Comparison of ENCODE assay signal across 20 cellular contexts in the genomic region with DNA sequence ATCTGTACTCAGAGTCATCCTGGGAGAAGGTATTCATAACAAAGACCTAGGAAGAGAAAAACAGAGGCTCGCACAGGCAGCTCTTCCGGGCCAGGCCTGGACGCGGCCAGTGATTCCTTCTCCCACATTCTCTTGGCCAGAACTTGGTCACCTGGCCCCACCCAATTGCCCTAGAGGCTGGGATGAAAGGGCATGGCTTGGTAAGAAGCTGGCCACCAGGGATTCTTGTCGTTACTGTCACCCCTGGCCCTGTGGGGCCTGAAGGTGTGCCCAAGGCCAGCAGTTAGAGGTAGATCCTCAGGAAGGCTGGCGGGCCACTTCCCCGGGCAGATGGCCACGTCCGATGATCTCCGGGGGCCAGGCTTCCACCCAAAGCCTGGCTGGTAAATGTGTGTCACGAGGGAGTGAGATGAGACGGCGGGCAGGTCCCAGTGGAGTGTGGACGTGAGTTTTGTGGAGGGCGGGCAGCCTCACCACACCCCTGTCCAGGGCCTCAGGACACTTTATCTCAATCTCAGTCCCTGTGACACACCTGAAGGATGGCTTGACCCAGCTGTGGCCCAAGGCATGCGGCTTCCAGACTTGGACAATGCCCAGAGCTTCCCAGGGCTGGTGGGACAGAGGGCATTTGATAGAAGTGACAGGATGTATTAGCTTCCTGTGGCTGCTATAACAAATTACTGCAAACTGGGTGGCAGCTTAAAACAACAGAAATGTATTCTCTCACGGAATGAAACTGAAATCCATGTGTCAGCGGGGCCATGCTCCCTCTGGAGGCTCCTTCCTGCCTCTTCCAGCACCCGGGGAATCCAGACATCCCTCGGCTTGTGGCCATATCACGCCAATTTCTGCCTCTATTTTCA.
DNase-seq lines count a peak whose midpoint lies in the region; ATAC-seq and TF ChIP-seq lines count a peak whose summit lies in the region.
"Had no signal": no experiment of that assay in that cellular context is flagged by ENCODE, and none has a peak within 500 bp of the region (broad histone marks: within the 10 kb centered on the region; RNA-seq: fewer than 3 reads in every experiment).

No MANE protein-coding gene starts in this region.

- no peaks in the 10 kb centered on the region for H3K9me2 ChIP-seq in GM23338 (ENCODE audit: insufficient read depth)

- H3K4me1 Mint-ChIP-seq in GM23338 (peaks cover 20% of the 10 kb centered on the region), glutamatergic neuron (ENCODE audit: low read depth, unreplicated experiment) (peaks cover 38% of the 10 kb centered on the region), progenitor cell of endocrine pancreas (ENCODE audit: low read depth) (peaks cover 14% of the 10 kb centered on the region)

- no peak overlapping the region for H3K18ac ChIP-seq in mesendoderm (ENCODE audit: low read length)

- H3K79me1 ChIP-seq in mesendoderm (ENCODE audit: low read length): no peaks in the 10 kb centered on the region

- no peaks in the 10 kb centered on the region for H3K9me3 Mint-ChIP-seq in GM23338
- H3K9me3 Mint-ChIP-seq in glutamatergic neuron (ENCODE audit: unreplicated experiment): peaks cover 28% of the 10 kb centered on the region
- H3K9me3 Mint-ChIP-seq in progenitor cell of endocrine pancreas (ENCODE audit: low read depth): no peaks in the 10 kb centered on the region
- H3K9me3 Mint-ChIP-seq: activated T-cell treated with anti-CD3 and anti-CD28 coated beads, Interleukin-2, amount 50 U/mL, for 4 hours; effector memory CD8-positive, alpha-beta T cell had no signal

- TF ChIP-seq POLR2A in GM18505 (IDR thresholded peaks at IDR 0.05; ENCODE audit: borderline replicate concordance, extremely low read depth, insufficient read depth, insufficient read length): no peak

- H4K5ac ChIP-seq in mesendoderm (ENCODE audit: low read length): no peak overlapping the region

- no peaks in the 10 kb centered on the region for H4K20me1 ChIP-seq in GM23338 (replicated peaks; ENCODE audit: insufficient read depth)

- H2BK15ac ChIP-seq in mesendoderm (replicated peaks; ENCODE audit: low read depth): no peak overlapping the region

- H3K79me2 ChIP-seq in GM23338 (replicated peaks; ENCODE audit: insufficient read depth): no peaks in the 10 kb centered on the region
- no peaks in the 10 kb centered on the region for H3K79me2 ChIP-seq in mesendoderm (ENCODE audit: control insufficient read depth, insufficient read depth, low read length)

- no peak overlapping the region for H2AFZ ChIP-seq in GM23338

- 0 out of 3 replicates have a peak, but pooled peaks have one; percentile 11 for ATAC-seq in GM23338
- ATAC-seq in GM21576 (IDR thresholded peaks at IDR 0.05; ENCODE audit: unreplicated experiment): no peak
- no peak for ATAC-seq in GM18505 (IDR thresholded peaks at IDR 0.05; ENCODE audit: unreplicated experiment)
- ATAC-seq: activated T-cell treated with anti-CD3 and anti-CD28 coated beads, Interleukin-2, amount 50 U/mL, for 4 hours; effector memory CD8-positive, alpha-beta T cell; left lung had no signal

- H3K23ac ChIP-seq in mesendoderm (ENCODE audit: low read length): no peak overlapping the region

- H3K4me3 Mint-ChIP-seq in GM23338: no peak overlapping the region
- H3K4me3 Mint-ChIP-seq in glutamatergic neuron (ENCODE audit: unreplicated experiment): peak overlapping the region; percentile 50
- H3K4me3 Mint-ChIP-seq in progenitor cell of endocrine pancreas (ENCODE audit: low read depth): no peak overlapping the region
- H3K4me3 Mint-ChIP-seq: activated naive CD8-positive, alpha-beta T cell; activated T-cell treated with anti-CD3 and anti-CD28 coated beads, Interleukin-2, amount 50 U/mL, for 4 hours; CD14-positive monocyte; effector memory CD8-positive, alpha-beta T cell had no signal

- H3K4ac ChIP-seq in mesendoderm (ENCODE audit: low read depth, low read length): no peak overlapping the region

- H3K36me3 Mint-ChIP-seq in GM23338 (ENCODE audit: low read depth) (no peaks in the 10 kb centered on the region), glutamatergic neuron (ENCODE audit: unreplicated experiment) (no peaks in the 10 kb centered on the region), progenitor cell of endocrine pancreas (ENCODE audit: insufficient read depth) (no peaks in the 10 kb centered on the region)
- H3K36me3 Mint-ChIP-seq: activated naive CD8-positive, alpha-beta T cell had no signal

- no peak overlapping the region for H2BK5ac ChIP-seq in mesendoderm (ENCODE audit: low read length)

- H3K27me3 ChIP-seq in GM23338 (ENCODE audit: insufficient read depth): no peaks in the 10 kb centered on the region
- no peaks in the 10 kb centered on the region for H3K27me3 ChIP-seq in mesendoderm (ENCODE audit: insufficient read depth, low read length, poor library complexity)
- H3K27me3 ChIP-seq: left lung, testis had no signal

- H3F3A ChIP-seq in GM23338 (replicated peaks; ENCODE audit: low read depth): 0 out of 2 replicates have a peak, but pooled peaks cover 11% of the 10 kb centered on the region

- TF ChIP-seq CTCF in GM23338 (conservative IDR thresholded peaks at IDR 0.05; ENCODE audit: low read depth in 2 of 2) (peak; percentile 23 to 41; a peak in 3 of 4 replicates), astrocyte of the spinal cord (IDR thresholded peaks at IDR 0.05; ENCODE audit: low read depth, low read length) (peak; percentile 32), glutamatergic neuron (IDR thresholded peaks at IDR 0.05; ENCODE audit: partially characterized antibody, unreplicated experiment) (no peak), progenitor cell of endocrine pancreas (IDR thresholded peaks at IDR 0.05; ENCODE audit: unreplicated experiment) (peak; percentile 29)

- H3K4me1 ChIP-seq in GM23338 (ENCODE audit: insufficient read depth): peaks cover 12% of the 10 kb centered on the region; the same call in 1 of the 2 replicates
- H3K4me1 ChIP-seq in mesendoderm (ENCODE audit: control insufficient read depth, low read depth, low read length): no peaks in the 10 kb centered on the region

- H3K56ac ChIP-seq in mesendoderm (ENCODE audit: low read length): no peak overlapping the region

- H3K27ac Mint-ChIP-seq in GM23338 (no peak overlapping the region), glutamatergic neuron (ENCODE audit: unreplicated experiment) (peak overlapping the region; percentile 67), progenitor cell of endocrine pancreas (no peak overlapping the region)
- H3K27ac Mint-ChIP-seq: activated naive CD8-positive, alpha-beta T cell; CD14-positive monocyte had no signal

- H3K27ac ChIP-seq in GM23338 (ENCODE audit: low read depth): no peak overlapping the region
- H3K27ac ChIP-seq in mesendoderm (ENCODE audit: low read depth, low read length): no peak overlapping the region
- H3K27ac ChIP-seq: prostate gland, testis had no signal

- no peak overlapping the region for H3K4me3 ChIP-seq in GM23338
- H3K4me3 ChIP-seq in astrocyte of the spinal cord (ENCODE audit: low read depth, low read length): no peak overlapping the region
- H3K4me3 ChIP-seq in mesendoderm (ENCODE audit: low read length): no peak overlapping the region
- H3K4me3 ChIP-seq: left lung, prostate gland, testis had no signal

- no peak overlapping the region for H2AK5ac ChIP-seq in mesendoderm (ENCODE audit: low read length)

- DNase-seq in GM23338 (ENCODE audit: low spot score) (no peak), astrocyte of the spinal cord (ENCODE audit: low read depth, low spot score) (no peak), glutamatergic neuron (no peak), progenitor cell of endocrine pancreas (ENCODE audit: low spot score, unreplicated experiment) (no peak), mesendoderm (no peak)
- DNase-seq: activated CD4-positive, alpha-beta T cell treated with anti-CD3 and anti-CD28 coated beads, Interleukin-2, amount 50 U/mL, for 48 hours; activated T-cell treated with anti-CD3 and anti-CD28 coated beads, Interleukin-2, amount 50 U/mL, for 4 hours; DMS53; effector memory CD8-positive, alpha-beta T cell; foreskin melanocyte; NCI-H1694; NK-92 treated with Interleukin-12 subunit alpha and Interleukin-12 subunit beta, amount 100 ng/mL, for 24 hours; RPMI8226; testis had no signal

- no peak overlapping the region for H4K8ac ChIP-seq in mesendoderm (ENCODE audit: low read depth, low read length)

- in situ Hi-C loops in astrocyte of the spinal cord (cut with HindIII; ENCODE audit: low sequenced_read_pairs): no loop called here

- H3K9ac ChIP-seq in mesendoderm (ENCODE audit: low read length): no peak overlapping the region

- WGBS in mesendoderm (ENCODE audit: extremely low coverage, insufficient coverage, low lambda C conversion rate): no CpG with 5 or more reads among the region's 21 CpGs

- H3K27me3 Mint-ChIP-seq in GM23338 (ENCODE audit: insufficient read depth, low read depth, poor library complexity) (peaks cover 11% of the 10 kb centered on the region), glutamatergic neuron (ENCODE audit: unreplicated experiment) (peaks cover 14% of the 10 kb centered on the region), progenitor cell of endocrine pancreas (peaks cover 3% of the 10 kb centered on the region)
- H3K27me3 Mint-ChIP-seq: activated naive CD8-positive, alpha-beta T cell; effector memory CD8-positive, alpha-beta T cell had no signal

- H3K4me2 ChIP-seq in GM23338: no peak overlapping the region
- no peak overlapping the region for H3K4me2 ChIP-seq in mesendoderm (ENCODE audit: low read length)

- H3K36me3 ChIP-seq in GM23338 (ENCODE audit: insufficient read depth): no peaks in the 10 kb centered on the region
- no peaks in the 10 kb centered on the region for H3K36me3 ChIP-seq in mesendoderm (ENCODE audit: control insufficient read depth, insufficient read depth, low read length)
- H3K36me3 ChIP-seq: left lung, prostate gland had no signal

- no peak overlapping the region for H2BK120ac ChIP-seq in mesendoderm (ENCODE audit: low read depth, low read length)

TF ChIP-seq in GM23338, 12 proteins besides CTCF, POLR2A, EP300 and RAD21 (continues in another document):
- TF ChIP-seq EZH2phosphoT487 (IDR thresholded peaks at IDR 0.05; ENCODE audit: unreplicated experiment): no peak
- no peak for TF ChIP-seq NANOG (IDR thresholded peaks at IDR 0.05; ENCODE audit: borderline replicate concordance)
